Comparison of ENCODE assay signal across 9 cellular contexts in the genomic region with DNA sequence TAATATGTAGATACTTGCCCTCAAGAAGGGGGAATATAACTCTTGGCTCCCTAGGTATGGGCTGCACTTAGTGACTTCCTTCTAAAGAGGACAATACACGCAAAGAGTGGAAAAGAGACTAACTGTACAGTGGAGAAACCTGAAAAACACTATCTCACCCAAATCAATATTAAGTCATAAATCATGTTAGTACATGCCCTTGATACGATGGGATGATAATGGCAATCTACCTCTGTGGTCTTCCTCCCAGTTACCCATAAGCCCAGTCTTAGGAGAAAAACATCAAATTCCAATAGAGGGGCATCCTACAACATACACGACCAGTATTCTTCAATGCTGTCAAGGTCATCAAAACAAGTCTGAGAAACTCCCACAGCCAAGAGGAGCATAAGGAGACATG. TPM values are rescaled to one million over a fixed set of nuclear protein-coding genes. Genes with fewer than 3 reads are reported as not detected.
DNase-seq lines count a peak whose midpoint lies in the region; ATAC-seq and TF ChIP-seq lines count a peak whose summit lies in the region.
"Had no signal": no experiment of that assay in that cellular context is flagged by ENCODE, and none has a peak within 500 bp of the region (broad histone marks: within the 10 kb centered on the region; RNA-seq: fewer than 3 reads in every experiment).

No MANE protein-coding gene starts in this region.

- no peak for TF ChIP-seq CTCF in DOHH2 (IDR thresholded peaks at IDR 0.05; ENCODE audit: low read depth, low read length, poor library complexity, severe bottlenecking)
- no peak for TF ChIP-seq CTCF in PC-3 (conservative IDR thresholded peaks at IDR 0.05; ENCODE audit: low read depth, low read length)
- no peak for TF ChIP-seq CTCF in epithelial cell of esophagus (IDR thresholded peaks at IDR 0.05; ENCODE audit: insufficient read depth, low read depth, low read length, missing control alignments)
- TF ChIP-seq CTCF in progenitor cell of endocrine pancreas (IDR thresholded peaks at IDR 0.05; ENCODE audit: unreplicated experiment), result no peak
- TF ChIP-seq CTCF in RWPE1 (conservative IDR thresholded peaks at IDR 0.05; ENCODE audit: low read depth), result no peak

- H3K4me3 Mint-ChIP-seq in progenitor cell of endocrine pancreas (ENCODE audit: low read depth), result peak overlapping the region; percentile 97

- H3F3A ChIP-seq in DOHH2 (ENCODE audit: control insufficient read depth, insufficient read depth), result peaks cover 12% of the 10 kb centered on the region
- no peaks in the 10 kb centered on the region for H3F3A ChIP-seq in PC-3 (ENCODE audit: low read length, unreplicated experiment)

- H3K36me3 Mint-ChIP-seq in progenitor cell of endocrine pancreas (ENCODE audit: insufficient read depth), result peaks cover 2% of the 10 kb centered on the region

- H3K4me3 ChIP-seq in DOHH2 (ENCODE audit: low read length) (peak overlapping the region; percentile 88), PC-3 (ENCODE audit: low read length) (peak overlapping the region; percentile 84), epithelial cell of esophagus (ENCODE audit: low read length) (peak overlapping the region; percentile 97)

- no peaks in the 10 kb centered on the region for H3K9me3 Mint-ChIP-seq in progenitor cell of endocrine pancreas (ENCODE audit: low read depth)

- H3K9me2 ChIP-seq in DOHH2 (replicated peaks; ENCODE audit: control insufficient read depth, low read length) (no peaks in the 10 kb centered on the region), PC-3 (replicated peaks; ENCODE audit: low read length) (no peaks in the 10 kb centered on the region)

- H3K9me3 ChIP-seq in DOHH2 (ENCODE audit: control insufficient read depth, insufficient read depth, low read length) (no peaks in the 10 kb centered on the region), PC-3 (ENCODE audit: low read length) (no peaks in the 10 kb centered on the region)

- H3K27ac ChIP-seq in DOHH2 (ENCODE audit: low read depth, low read length) (no peak overlapping the region), PC-3 (ENCODE audit: low read length) (no peak overlapping the region), RWPE1 (no peak overlapping the region)

- H3K4me2 ChIP-seq in DOHH2 (ENCODE audit: low read length), result peak overlapping the region; percentile 87
- H3K4me2 ChIP-seq in PC-3 (ENCODE audit: low read length), result peak overlapping the region; percentile 91

- POLR2A ChIA-PET in PC-3 (lab: Charles Lee; ENCODE audit: unreplicated experiment), result no interaction called here
- POLR2A ChIA-PET in RWPE1 (lab: Yijun Ruan, JAX; ENCODE audit: low non-redundant PET), result no interaction called here

- intact Hi-C loops in PC-3 (cut with micrococcal nuclease), result no loop called here

- H3K27me3 Mint-ChIP-seq in progenitor cell of endocrine pancreas, result no peaks in the 10 kb centered on the region

- H3K4me1 ChIP-seq in DOHH2 (ENCODE audit: control insufficient read depth, low read length) (peaks cover 79% of the 10 kb centered on the region), PC-3 (ENCODE audit: insufficient read depth, low read length) (peaks cover 37% of the 10 kb centered on the region)

- H3K27ac Mint-ChIP-seq in progenitor cell of endocrine pancreas, result peak overlapping the region; percentile 100

- ATAC-seq in PC-3 (no peak), HG03521 (IDR thresholded peaks at IDR 0.05; ENCODE audit: unreplicated experiment) (no peak), HG03460 (IDR thresholded peaks at IDR 0.05; ENCODE audit: unreplicated experiment) (no peak)

- H2AFZ ChIP-seq in PC-3 (ENCODE audit: low read length), result no peak overlapping the region

- H3K4me1 Mint-ChIP-seq in progenitor cell of endocrine pancreas (ENCODE audit: low read depth), result peaks cover 40% of the 10 kb centered on the region

- peak overlapping the region; percentile 90 for H3K9ac ChIP-seq in PC-3 (ENCODE audit: low read length)

- peaks cover 39% of the 10 kb centered on the region for H3K36me3 ChIP-seq in DOHH2 (ENCODE audit: control insufficient read depth, low read length)
- peaks cover 4% of the 10 kb centered on the region; the same call in 1 of the 2 replicates for H3K36me3 ChIP-seq in PC-3 (ENCODE audit: low read depth, low read length)

- H3K79me2 ChIP-seq in DOHH2 (ENCODE audit: control insufficient read depth, low read length) (peaks cover 62% of the 10 kb centered on the region), PC-3 (ENCODE audit: low read length) (peaks cover 58% of the 10 kb centered on the region)

- no peaks in the 10 kb centered on the region for H3K27me3 ChIP-seq in DOHH2 (ENCODE audit: control insufficient read depth, low read length)
- no peaks in the 10 kb centered on the region for H3K27me3 ChIP-seq in PC-3 (ENCODE audit: low read length)

- no peak for DNase-seq in PC-3
- DNase-seq in epithelial cell of esophagus (ENCODE audit: low read depth), result peak; percentile 44
- DNase-seq in progenitor cell of endocrine pancreas (ENCODE audit: low spot score, unreplicated experiment), result no peak
- DNase-seq in RWPE1 (ENCODE audit: low spot score), result no peak
- DNase-seq in cerebellar cortex (ENCODE audit: low spot score), result no peak
- DNase-seq: effector CD8-positive, alpha-beta T cell had no signal

- CTCF ChIA-PET in PC-3 (lab: Charles Lee) (interaction anchor here (0.6 kb wide), 1 partner anchor 458 kb away, joined by 3 read pairs; no protein-coding TSS in a partner anchor), RWPE1 (lab: Yijun Ruan, JAX) (no interaction called here)

- BruUV-seq in PC-3 (replicated peaks; lab: Mats Ljungman, UMichigan), result no TSS peak

- peaks cover 17% of the 10 kb centered on the region; the same call in 1 of the 2 replicates for H4K20me1 ChIP-seq in DOHH2 (ENCODE audit: control insufficient read depth, insufficient read depth, low read depth, low read length)
- H4K20me1 ChIP-seq in PC-3 (ENCODE audit: low read length), result peaks cover 39% of the 10 kb centered on the region

RNA-seq across cellular contexts. Expression of a gene that starts 1.3 kb away (rescaled TPM):
- total RNA-seq in PC-3 (2014; rRNA removed) (48.1 and 56.0 TPM in 2 replicates), progenitor cell of endocrine pancreas (49.5 and 52.9 TPM in 2 replicates)

RNA-seq across cellular contexts. Expression of a gene that starts 48.6 kb away (rescaled TPM):
- total RNA-seq in PC-3 (2014; rRNA removed), result not detected in 2 replicates
- total RNA-seq in progenitor cell of endocrine pancreas, result not detected in 2 replicates

RNA-seq across cellular contexts. Expression of a gene that starts 50.9 kb away (rescaled TPM):
- not detected in 2 replicates for total RNA-seq in PC-3 (2014; rRNA removed)
- total RNA-seq in progenitor cell of endocrine pancreas, result not detected in 2 replicates
